ENCODE assay signal across 8 cellular contexts in the genomic region with DNA sequence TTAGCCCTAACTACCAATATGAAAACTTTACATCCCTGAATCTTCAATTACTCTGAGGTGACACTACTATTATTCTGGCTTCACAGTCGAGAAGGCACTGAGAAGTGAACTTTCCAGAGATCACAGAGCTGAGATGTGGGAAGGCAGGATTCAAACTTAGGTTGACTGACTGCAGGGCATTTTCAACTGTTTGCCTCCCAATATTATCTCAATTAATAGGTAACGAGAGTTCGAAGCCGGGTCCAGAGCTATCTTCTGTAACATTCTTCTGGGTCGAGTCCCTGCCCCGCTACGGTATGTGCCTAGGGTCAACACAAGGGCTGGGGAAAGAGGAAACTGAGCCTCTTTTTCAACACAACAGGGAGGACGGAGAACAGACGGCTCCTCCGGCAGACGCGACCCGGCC. TPM values are rescaled to one million over a fixed set of nuclear protein-coding genes. Genes with fewer than 3 reads are reported as not detected.
DNase-seq lines count a peak whose midpoint lies in the region; ATAC-seq and TF ChIP-seq lines count a peak whose summit lies in the region.

No MANE protein-coding gene starts in this region.

- H3K4me3 ChIP-seq in iPS-18c (ENCODE audit: insufficient read depth, low read depth, low read length): peak overlapping the region; percentile 85

- H3K4me3 Mint-ChIP-seq in activated T-cell treated with anti-CD3 and anti-CD28 coated beads, Interleukin-2, amount 50 U/mL, for 24 hours: peak overlapping the region; percentile 96
- peak overlapping the region; percentile 97 for H3K4me3 Mint-ChIP-seq in activated B cell treated with CpG ODN at 0.5 μM for 24 hours

- H3K9me3 ChIP-seq in iPS-18c (ENCODE audit: control insufficient read depth, insufficient read depth, low read length): peaks cover 5% of the 10 kb centered on the region

- TF ChIP-seq CTCF in activated B cell treated with CpG ODN at 0.5 μM for 24 hours (IDR thresholded peaks at IDR 0.05): no peak

- CTCF ChIA-PET in activated B cell treated with CpG ODN at 0.5 μM for 24 hours (lab: Charles Lee): no interaction called here

- no peaks in the 10 kb centered on the region for H3K27me3 Mint-ChIP-seq in activated T-cell treated with anti-CD3 and anti-CD28 coated beads, Interleukin-2, amount 50 U/mL, for 24 hours
- H3K27me3 Mint-ChIP-seq in activated B cell treated with CpG ODN at 0.5 μM for 24 hours: no peaks in the 10 kb centered on the region

- POLR2A ChIA-PET in activated B cell treated with CpG ODN at 0.5 μM for 24 hours (lab: Charles Lee): interaction anchor here (1.3 to 2.7 kb wide), 4 partner anchors 43 to 121 kb away, joined by 3 to 32 read pairs (median 8); partner anchors contain the start of gene KDM3A

- no peak for DNase-seq in activated T-cell treated with anti-CD3 and anti-CD28 coated beads, Interleukin-2, amount 50 U/mL, for 24 hours
- no peak for DNase-seq in activated T-cell treated with anti-CD3 and anti-CD28 coated beads, Interleukin-2, amount 50 U/mL, for 48 hours
- DNase-seq in activated B cell treated with CpG ODN at 0.5 μM for 24 hours (no peak), substantia nigra (lab: John Stamatoyannopoulos, UW) (no peak), activated gamma-delta T cell treated with Interleukin-2 at 50 U/mL for 16 hours (no peak), NCI-H446 treated with DMSO at 0.1 percent for 48 hours (lab: John Stamatoyannopoulos, UW) (no peak)

- H3K27ac Mint-ChIP-seq in activated T-cell treated with anti-CD3 and anti-CD28 coated beads, Interleukin-2, amount 50 U/mL, for 24 hours: peak overlapping the region; percentile 99
- peak overlapping the region; percentile 98 for H3K27ac Mint-ChIP-seq in activated B cell treated with CpG ODN at 0.5 μM for 24 hours

- H3K27ac ChIP-seq in substantia nigra (ENCODE audit: low read depth, low read length, poor library complexity, severe bottlenecking): peak overlapping the region; percentile 97

- H3K9me3 Mint-ChIP-seq in activated T-cell treated with anti-CD3 and anti-CD28 coated beads, Interleukin-2, amount 50 U/mL, for 24 hours: peaks cover 5% of the 10 kb centered on the region
- no peaks in the 10 kb centered on the region for H3K9me3 Mint-ChIP-seq in activated B cell treated with CpG ODN at 0.5 μM for 24 hours

- no peak for ATAC-seq in activated B cell treated with CpG ODN at 0.5 μM for 24 hours (ENCODE audit: low read depth)
- ATAC-seq in HG03159 (IDR thresholded peaks at IDR 0.05; ENCODE audit: unreplicated experiment): no peak

- intact Hi-C loops in activated B cell treated with CpG ODN at 0.5 μM for 24 hours (cut with micrococcal nuclease): loop anchor here (5.0 to 10.0 kb wide), 3 partner anchors 335 to 1495 kb away; partner anchors contain the start of genes KRCC1 and TGOLN2

- H3K36me3 Mint-ChIP-seq in activated T-cell treated with anti-CD3 and anti-CD28 coated beads, Interleukin-2, amount 50 U/mL, for 24 hours (ENCODE audit: low read depth): peaks cover 36% of the 10 kb centered on the region
- H3K36me3 Mint-ChIP-seq in activated B cell treated with CpG ODN at 0.5 μM for 24 hours (ENCODE audit: low read depth): peaks cover 22% of the 10 kb centered on the region

- H3K4me1 Mint-ChIP-seq in activated T-cell treated with anti-CD3 and anti-CD28 coated beads, Interleukin-2, amount 50 U/mL, for 24 hours (ENCODE audit: low read depth): peaks cover 32% of the 10 kb centered on the region
- peaks cover 38% of the 10 kb centered on the region for H3K4me1 Mint-ChIP-seq in activated B cell treated with CpG ODN at 0.5 μM for 24 hours

RNA-seq across cellular contexts. Expression of gene CHMP3, which starts 0.8 kb away (rescaled TPM):
- 61.4 and 66.9 TPM in 2 replicates for total RNA-seq in activated B cell treated with CpG ODN at 0.5 μM for 24 hours
